8 cellular contexts compared by ENCODE assay signal in the genomic region with DNA sequence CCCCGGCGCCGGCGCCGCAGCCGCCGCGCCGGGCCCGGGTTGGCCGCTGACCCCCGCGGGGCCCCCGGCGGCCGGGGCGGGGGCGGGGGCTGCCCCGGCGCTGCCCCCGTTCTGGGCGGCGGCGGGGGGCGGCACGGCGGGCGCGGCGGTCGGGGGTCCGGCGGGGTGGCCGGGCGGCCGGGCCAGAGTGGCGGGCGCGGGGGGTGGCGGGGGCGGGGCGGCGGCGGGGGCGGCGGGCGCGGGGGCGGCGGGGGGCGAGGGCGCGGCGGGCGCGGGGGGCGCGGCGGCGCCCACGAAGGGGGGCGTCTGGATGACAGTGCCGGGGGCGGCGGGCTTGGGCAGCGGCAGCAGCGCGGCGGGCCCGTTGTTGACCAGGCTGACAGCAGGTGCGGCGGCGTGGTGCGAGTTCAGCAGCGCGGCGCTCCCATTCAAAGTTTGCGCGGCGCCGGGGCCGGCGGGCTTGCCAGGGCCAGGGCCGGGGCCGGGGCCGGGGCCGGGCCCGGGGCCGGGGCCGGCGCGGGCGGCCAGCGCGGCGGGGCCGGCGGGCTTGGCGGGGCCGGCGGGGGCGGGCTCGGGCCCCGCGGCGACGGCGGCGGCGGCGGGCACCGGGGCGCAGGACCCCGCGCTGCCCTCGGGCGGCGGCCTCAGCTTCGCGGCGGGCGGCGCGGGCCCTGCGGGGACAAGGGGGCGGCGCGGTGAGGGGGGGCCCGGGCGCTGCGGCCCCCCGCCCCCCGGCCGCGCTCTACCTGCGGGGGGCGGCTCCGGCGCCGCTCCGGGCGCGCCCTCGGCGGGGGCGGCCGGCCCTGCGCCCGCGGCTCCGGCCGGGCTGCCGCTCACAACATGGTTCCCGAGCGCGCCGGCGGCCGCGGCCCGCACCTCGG. TPM values are rescaled to one million over a fixed set of nuclear protein-coding genes. Genes with fewer than 3 reads are reported as not detected.
DNase-seq lines count a peak whose midpoint lies in the region; ATAC-seq and TF ChIP-seq lines count a peak whose summit lies in the region.

No MANE protein-coding gene starts in this region.

- H3K4me1 ChIP-seq in Karpas-422 (ENCODE audit: low read length) (peaks cover 40% of the 10 kb centered on the region), mesodermal cell (ENCODE audit: control insufficient read depth, insufficient read depth, low read length, poor library complexity, severe bottlenecking) (peaks cover 31% of the 10 kb centered on the region)

- H2AFZ ChIP-seq in Karpas-422 (ENCODE audit: low read length) = no peak overlapping the region

- H3K27me3 ChIP-seq in Karpas-422 (ENCODE audit: low read length) = 0 out of 2 replicates have a peak, but pooled peaks cover 3% of the 10 kb centered on the region

- peaks cover 44% of the 10 kb centered on the region for H3K79me2 ChIP-seq in Karpas-422 (ENCODE audit: low read length)

- H3K4me2 ChIP-seq in Karpas-422 (ENCODE audit: low read depth, low read length, poor library complexity, severe bottlenecking) = no peak overlapping the region

- H3K36me3 ChIP-seq in Karpas-422 (ENCODE audit: insufficient read depth, low read length) = no peaks in the 10 kb centered on the region
- H3K36me3 ChIP-seq in mesodermal cell (ENCODE audit: control insufficient read depth, insufficient read depth, low read length) = peaks cover 21% of the 10 kb centered on the region

- H3K27ac ChIP-seq in Karpas-422 (ENCODE audit: low read length) = no peak overlapping the region
- no peak overlapping the region for H3K27ac ChIP-seq in mesodermal cell (ENCODE audit: low read depth, low read length, severe bottlenecking)

- DNase-seq in NCI-H748 (lab: John Stamatoyannopoulos, UW; ENCODE audit: unreplicated experiment) (peak; percentile 23), NCI-H748 treated with DMSO at 0.1 percent for 48 hours (lab: John Stamatoyannopoulos, UW) (no peak), Karpas-422 (peak; percentile 65), choroid plexus epithelial cell (ENCODE audit: low read depth) (no peak), DMS153 (lab: John Stamatoyannopoulos, UW) (no peak), NCI-H1694 treated with DMSO at 0.1 percent for 48 hours (lab: John Stamatoyannopoulos, UW) (no peak)

- WGBS in mesodermal cell (ENCODE audit: insufficient coverage in 2 of 2), 2 experiments = 0% methylated on average over 20 to 58 of the region's 162 CpGs

- peaks cover 32% of the 10 kb centered on the region; the same call in 1 of the 2 replicates for H4K20me1 ChIP-seq in Karpas-422 (ENCODE audit: insufficient read depth, low read depth, low read length)

- peak overlapping the region; percentile 81 for H3K9ac ChIP-seq in Karpas-422 (ENCODE audit: low read length)

- H3K4me3 ChIP-seq in Karpas-422 (ENCODE audit: low read length) (peak overlapping the region; percentile 69; the same call in 1 of the 2 replicates), choroid plexus epithelial cell (ENCODE audit: low read depth, low read length) (peak overlapping the region; percentile 66), mesodermal cell (ENCODE audit: extremely low read depth, insufficient read depth, low read length, poor library complexity, severe bottlenecking) (peak overlapping the region; percentile 40)

- ATAC-seq in GM21825 (IDR thresholded peaks at IDR 0.05; ENCODE audit: unreplicated experiment) = peak; percentile 24

- no peaks in the 10 kb centered on the region for H3K9me2 ChIP-seq in Karpas-422 (replicated peaks; ENCODE audit: insufficient read depth, low read length)

- H3K9me3 ChIP-seq in Karpas-422 (ENCODE audit: low read length) (no peaks in the 10 kb centered on the region), mesodermal cell (ENCODE audit: control insufficient read depth, low read length) (no peaks in the 10 kb centered on the region)

- no peak for TF ChIP-seq CTCF in choroid plexus epithelial cell (conservative IDR thresholded peaks at IDR 0.05; ENCODE audit: low read depth, low read length)

RNA-seq across cellular contexts. Expression of a gene that starts 0.7 kb away (rescaled TPM):
- total RNA-seq in Karpas-422 (2014; rRNA removed; shearing (Covaris generic); ENCODE audit: low replicate concordance) = 19.5 and 19.7 TPM in 2 replicates
- polyA plus RNA-seq in mesodermal cell (2013, experiment 1 of 2) = 10.7 TPM
- polyA plus RNA-seq in mesodermal cell (2013, experiment 2 of 2) = 13.5 TPM

RNA-seq across cellular contexts. Expression of a gene that starts 57.2 kb away (rescaled TPM):
- total RNA-seq in Karpas-422 (2014; rRNA removed; shearing (Covaris generic); ENCODE audit: low replicate concordance) = 16.1 and 32.3 TPM in 2 replicates
- polyA plus RNA-seq in mesodermal cell (2013, experiment 1 of 2) = 40.0 TPM
- polyA plus RNA-seq in mesodermal cell (2013, experiment 2 of 2) = 30.6 TPM

Comparison
In these comparisons a context has a peak if more than half of its experiments do, and no peak if none do; other contexts are left out.
1. DNase-seq: peak in NCI-H748 (single experiment) and Karpas-422 (single experiment); none in NCI-H748 treated with DMSO at 0.1 percent for 48 hours (single experiment), choroid plexus epithelial cell (single experiment), DMS153 (single experiment) and NCI-H1694 treated with DMSO at 0.1 percent for 48 hours (single experiment).
2. Peak in every context shown above with its lines, with median percentiles within 50 percentile points of each other: H3K4me3 ChIP-seq.